Comparison of ENCODE assay signal across 8 cellular contexts in genomic region chr4:39699676-39700409, GRCh38. TPM values are rescaled to one million over a fixed set of nuclear protein-coding genes. Genes with fewer than 3 reads are reported as not detected.
DNase-seq lines count a peak whose midpoint lies in the region; ATAC-seq and TF ChIP-seq lines count a peak whose summit lies in the region.

No MANE protein-coding gene starts in this region.

- POLR2A ChIA-PET in Caco-2 (lab: Charles Lee), result no interaction called here

- H3K9me3 Mint-ChIP-seq in Caco-2 (ENCODE audit: unreplicated experiment) (no peaks in the 10 kb centered on the region), natural killer cell (no peaks in the 10 kb centered on the region)

- intact Hi-C loops in Caco-2 (cut with micrococcal nuclease; ENCODE audit: unreplicated experiment) (loop anchor here (2.0 to 5.0 kb wide), 4 partner anchors 77 to 357 kb away; partner anchors contain the start of gene N4BP2), natural killer cell (cut with micrococcal nuclease) (loop anchor here (5.0 to 10.0 kb wide), 5 partner anchors 63 to 518 kb away; partner anchors contain the start of genes N4BP2, SMIM14, UGDH and WDR19)

- ATAC-seq in natural killer cell, result no peak
- ATAC-seq in GM18870 (IDR thresholded peaks at IDR 0.05; ENCODE audit: unreplicated experiment), result no peak
- no peak for ATAC-seq in GM18520 (IDR thresholded peaks at IDR 0.05; ENCODE audit: unreplicated experiment)
- no peak for ATAC-seq in HG02642 (IDR thresholded peaks at IDR 0.05; ENCODE audit: poor library complexity, unreplicated experiment)

- no TSS peak for BruUV-seq in Caco-2 (replicated peaks; lab: Mats Ljungman, UMichigan)

- H3K27me3 Mint-ChIP-seq in Caco-2 (ENCODE audit: insufficient read depth, unreplicated experiment) (no peaks in the 10 kb centered on the region), natural killer cell (ENCODE audit: low read depth in 2 of 2) (no peaks in the 10 kb centered on the region)

- CTCF ChIA-PET in Caco-2 (lab: Charles Lee), result interaction anchor here (0.9 kb wide), 1 partner anchor 72 kb away, joined by 4 read pairs; no protein-coding TSS in a partner anchor

- no peaks in the 10 kb centered on the region for H3K36me3 ChIP-seq in Caco-2 (ENCODE audit: control insufficient read depth, insufficient read depth, low read length)

- no peaks in the 10 kb centered on the region for H3K27me3 ChIP-seq in Caco-2 (replicated peaks; ENCODE audit: control insufficient read depth, insufficient read depth, low read length)

- TF ChIP-seq CTCF in Caco-2 (IDR thresholded peaks at IDR 0.05; ENCODE audit: insufficient read depth in 1 of 2, low read depth in 1 of 2, low read length in 1 of 2, severe bottlenecking in 1 of 2, unreplicated experiment in 1 of 2) (no peak), LNCaP clone FGC (IDR thresholded peaks at IDR 0.05; ENCODE audit: control insufficient read depth, extremely low read depth, insufficient read depth) (no peak), cardiac fibroblast (IDR thresholded peaks at IDR 0.05; ENCODE audit: low read depth, low read length) (no peak), natural killer cell (IDR thresholded peaks at IDR 0.05) (no peak)

- no peak for DNase-seq in Caco-2
- DNase-seq in LNCaP clone FGC (ENCODE audit: low read depth), result no peak
- peak; percentile 43 to 63 for DNase-seq in cardiac fibroblast (ENCODE audit: low read depth in 2 of 2)
- no peak for DNase-seq in natural killer cell
- no peak for DNase-seq in effector CD8-positive, alpha-beta T cell (lab: John Stamatoyannopoulos, UW)

- no peaks in the 10 kb centered on the region for H3K9me3 ChIP-seq in Caco-2

- H3K36me3 Mint-ChIP-seq in Caco-2 (ENCODE audit: insufficient read depth, unreplicated experiment) (peaks cover 42% of the 10 kb centered on the region), natural killer cell (no peaks in the 10 kb centered on the region)

- H3K4me1 ChIP-seq in Caco-2, result peaks cover 20% of the 10 kb centered on the region

- H3K4me1 Mint-ChIP-seq in Caco-2 (ENCODE audit: low read depth, unreplicated experiment) (peaks cover 18% of the 10 kb centered on the region), natural killer cell (peaks cover 36 to 45% of the 10 kb centered on the region in 2 donors)

- H3K4me3 Mint-ChIP-seq in Caco-2 (ENCODE audit: unreplicated experiment) (peak overlapping the region; percentile 88), natural killer cell (peak overlapping the region; percentile 98)

- no peak overlapping the region for H3K27ac Mint-ChIP-seq in Caco-2 (ENCODE audit: unreplicated experiment)
- peak overlapping the region; percentile 91 to 99 for H3K27ac Mint-ChIP-seq in natural killer cell

- H3K4me3 ChIP-seq in Caco-2 (ENCODE audit: low read depth, low read length) (peak overlapping the region; percentile 79), LNCaP clone FGC (ENCODE audit: low read depth, low read length) (peak overlapping the region; percentile 84; the same call in 1 of the 2 replicates), cardiac fibroblast (replicated peaks in 1 of 2; ENCODE audit: low read depth in 2 of 2, low read length in 2 of 2) (peak overlapping the region in 1 of 2 donors; percentile 95)

RNA-seq across cellular contexts. Expression of gene UBE2K, which starts 1.9 kb away (rescaled TPM):
- 141 and 144 TPM in 2 replicates for total RNA-seq in Caco-2 (2022)
- total RNA-seq in natural killer cell, result 10 to 100 TPM; 38.0 to 53.9 (median 43.6) TPM

Comparison
In these comparisons a context has a peak if more than half of its experiments do, and no peak if none do; other contexts are left out.
1. DNase-seq: peak in cardiac fibroblast (2 of 2); none in Caco-2 (0 of 2), LNCaP clone FGC (single experiment), natural killer cell (single experiment) and effector CD8-positive, alpha-beta T cell (single experiment).